ENCODE assay signal across 1 cellular context in the genomic region with DNA sequence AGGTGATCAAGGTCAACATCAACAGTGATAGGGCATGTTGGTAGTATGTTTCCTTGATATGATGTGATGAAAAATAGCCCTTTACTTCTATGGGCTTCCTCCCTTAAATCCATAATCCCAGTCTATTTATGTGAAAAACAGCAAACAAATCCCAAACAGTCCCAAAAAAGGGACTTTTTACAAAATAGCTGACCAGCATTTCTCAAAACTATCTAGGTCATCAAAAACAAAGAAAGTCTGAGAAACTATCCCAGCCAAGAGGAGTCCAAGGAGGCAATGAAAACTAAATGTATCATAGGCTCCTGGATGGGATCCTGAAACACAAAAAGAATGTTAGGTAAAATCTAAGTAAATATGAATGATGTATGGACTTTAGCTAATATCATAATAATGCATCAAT.
TF ChIP-seq lines count a peak whose summit lies in the region.

No MANE protein-coding gene starts in this region.

TF ChIP-seq in A549, 52 proteins besides CTCF, POLR2A, EP300 and RAD21 (continued from another document):
- no peak for TF ChIP-seq FOXS1 (CRISPR knock-in tag; IDR thresholded peaks at IDR 0.05)
- no peak for TF ChIP-seq HDAC2 (IDR thresholded peaks at IDR 0.05)
